Comparison of ENCODE assay signal across 8 cellular contexts in genomic region chr10:35409094-35409582, GRCh38.
A peak's percentile ranks its signal among the peaks of the same experiment; 100 is the strongest.
DNase-seq lines count a peak whose midpoint lies in the region; ATAC-seq, FAIRE-seq and TF ChIP-seq lines count a peak whose summit lies in the region.

No MANE protein-coding gene starts in this region.

- H3K4me3 ChIP-seq in K562: no peak overlapping the region
- H3K4me3 ChIP-seq in lung: no peak overlapping the region
- no peak overlapping the region for H3K4me3 ChIP-seq in Peyer's patch

- TF ChIP-seq POLR2A in K562 (conservative IDR thresholded peaks at IDR 0.05): no peak
- no peak for TF ChIP-seq POLR2A in Peyer's patch (IDR thresholded peaks at IDR 0.05)

- no peaks in the 10 kb centered on the region for H3K9me1 ChIP-seq in K562 (ENCODE audit: control insufficient read depth, insufficient read depth, low read length)

- no peaks in the 10 kb centered on the region for H3K36me3 ChIP-seq in K562 (ENCODE audit: control insufficient read depth, insufficient read depth, low read length)
- H3K36me3 ChIP-seq in lung (ENCODE audit: control insufficient read depth in 2 of 2, insufficient read depth in 2 of 2, low read length in 2 of 2): no peaks in the 10 kb centered on the region
- no peaks in the 10 kb centered on the region for H3K36me3 ChIP-seq in Peyer's patch

- in situ Hi-C loops in K562 (cut with MboI): no loop called here

- H4K20me1 ChIP-seq in K562 (replicated peaks; ENCODE audit: control insufficient read depth, insufficient read depth, low read length): peaks cover 34% of the 10 kb centered on the region

- peaks cover 88% of the 10 kb centered on the region for H3K79me2 ChIP-seq in K562 (ENCODE audit: control insufficient read depth, insufficient read depth, low read length)

- H3K4me1 ChIP-seq in K562 (replicated peaks in 1 of 2; ENCODE audit: control insufficient read depth in 2 of 2, insufficient read depth in 2 of 2, low read length in 2 of 2): peaks cover 19 to 30% of the 10 kb centered on the region in 2 experiments
- H3K4me1 ChIP-seq in lung (ENCODE audit: control insufficient read depth in 2 of 2, insufficient read depth in 2 of 2, low read length in 2 of 2): peaks cover 16 to 28% of the 10 kb centered on the region in 2 donors
- H3K4me1 ChIP-seq in Peyer's patch: peaks cover 0 to 10% (median 0%) of the 10 kb centered on the region in 4 donors

- H3K9ac ChIP-seq in K562 (ENCODE audit: insufficient read depth in 1 of 2, low read depth in 2 of 2, low read length in 2 of 2): no peak overlapping the region

- FAIRE-seq in K562 (lab: Jason Lieb, UNC): no peak

- H3K9me3 ChIP-seq in K562 (replicated peaks; ENCODE audit: control insufficient read depth, insufficient read depth, low read depth, low read length) (no peaks in the 10 kb centered on the region), lung (ENCODE audit: control insufficient read depth in 2 of 2, insufficient read depth in 1 of 2, low read length in 1 of 2) (no peaks in the 10 kb centered on the region), Peyer's patch (no peaks in the 10 kb centered on the region)

- intact Hi-C loops in K562 (cut with micrococcal nuclease): no loop called here

- WGBS in K562 (ENCODE audit: insufficient coverage, low coverage, missing lambda C conversion rate): 82% methylated on average over 2 of the region's 2 CpGs
- WGBS in lung, 2 donors: 77 to 85% methylated on average over 2 of the region's 2 CpGs

- TF ChIP-seq RAD21 in K562 (CRISPR knock-in tag; conservative IDR thresholded peaks at IDR 0.05 in 1 of 2, IDR thresholded peaks at IDR 0.05 in 1 of 2): no peak

- no peaks in the 10 kb centered on the region for H3K27me3 ChIP-seq in K562 (ENCODE audit: control insufficient read depth in 2 of 2, insufficient read depth in 2 of 2, low read length in 2 of 2)
- H3K27me3 ChIP-seq in lung (ENCODE audit: control insufficient read depth, insufficient read depth): no peaks in the 10 kb centered on the region
- no peaks in the 10 kb centered on the region for H3K27me3 ChIP-seq in Peyer's patch

- H3K27ac ChIP-seq in K562 (ENCODE audit: extremely low read depth, low read depth, low read length): no peak overlapping the region
- no peak overlapping the region for H3K27ac ChIP-seq in lung (ENCODE audit: low read depth in 1 of 2, low read length in 1 of 2)
- peak overlapping the region in 1 of 4 donors; percentile 35 for H3K27ac ChIP-seq in Peyer's patch

- TF ChIP-seq EP300 in K562 (IDR thresholded peaks at IDR 0.05; ENCODE audit: low read length): no peak

- no TSS peak for BruUV-seq in K562 (replicated peaks; lab: Mats Ljungman, UMichigan)

- ATAC-seq in activated CD4-positive, CD25-positive, alpha-beta regulatory T cell treated with anti-CD3 and anti-CD28 coated beads, Interleukin-2, amount 50 U/mL, for 24 hours: peak; percentile 63 to 69
- ATAC-seq in K562 (no peak), lung (ENCODE audit: insufficient read depth, low FRiP score) (peak; percentile 86), HG03159 (IDR thresholded peaks at IDR 0.05; ENCODE audit: unreplicated experiment) (no peak), HG03175 (IDR thresholded peaks at IDR 0.05; ENCODE audit: unreplicated experiment) (no peak)

- no peak overlapping the region for H2AFZ ChIP-seq in K562 (ENCODE audit: low read depth, low read length)

- POLR2A ChIA-PET in K562 (lab: Yijun Ruan, JAX): interaction anchor here (1.3 to 2.0 kb wide), 2 partner anchors 13 to 14 kb away, joined by 3 to 8 read pairs; no protein-coding TSS in a partner anchor

- TF ChIP-seq CTCF in K562 (IDR thresholded peaks at IDR 0.05 in 2 of 3, conservative IDR thresholded peaks at IDR 0.05 in 1 of 3; ENCODE audit: insufficient read depth in 2 of 3, low read depth in 1 of 3, low read length in 3 of 3) (no peak), lung (IDR thresholded peaks at IDR 0.05; ENCODE audit: control extremely low read depth, extremely low read depth) (no peak), Peyer's patch (IDR thresholded peaks at IDR 0.05) (no peak)

- DNase-seq in activated CD4-positive, CD25-positive, alpha-beta regulatory T cell (lab: John Stamatoyannopoulos, UW): no peak
- DNase-seq in Kasumi-1 (lab: John Stamatoyannopoulos, UW): peak; percentile 69 to 76
- no peak for DNase-seq in K562 (ENCODE audit: extremely low read depth in 1 of 4, low spot score in 3 of 4)
- DNase-seq in lung (ENCODE audit: low spot score): no peak
- DNase-seq in Peyer's patch: no peak

- CTCF ChIA-PET in K562 (lab: Yijun Ruan, JAX; ENCODE audit: low intra/inter-chr PET ratio): no interaction called here

- no peak overlapping the region for H3K4me2 ChIP-seq in K562 (ENCODE audit: insufficient read depth, low read length)

TF ChIP-seq in K562, 482 proteins besides CTCF, POLR2A, EP300 and RAD21:
- TF ChIP-seq ZSCAN29 (IDR thresholded peaks at IDR 0.05) (no peak), DACH1 (IDR thresholded peaks at IDR 0.05; ENCODE audit: partially characterized antibody) (peak; percentile 31), CBFA2T3 (IDR thresholded peaks at IDR 0.05) (peak; percentile 51), MTF1 (CRISPR knock-in tag; IDR thresholded peaks at IDR 0.05; ENCODE audit: borderline replicate concordance) (no peak), ZKSCAN3 (CRISPR knock-in tag; IDR thresholded peaks at IDR 0.05) (no peak), CBFA2T2 (conservative IDR thresholded peaks at IDR 0.05) (peak; percentile 53), FOSL1 (tag; conservative IDR thresholded peaks at IDR 0.05) (0 out of 2 replicates have a peak, but pooled peaks have one; percentile 21)

Comparison
In these comparisons a context has a peak if more than half of its experiments do, and no peak if none do; other contexts are left out.
1. ATAC-seq: peak in activated CD4-positive, CD25-positive, alpha-beta regulatory T cell treated with anti-CD3 and anti-CD28 coated beads, Interleukin-2, amount 50 U/mL, for 24 hours (2 of 2) and lung (single experiment); none in K562 (single experiment), HG03159 (single experiment) and HG03175 (single experiment).
2. DNase-seq: peak in Kasumi-1 (2 of 2); none in activated CD4-positive, CD25-positive, alpha-beta regulatory T cell (0 of 4), K562 (0 of 4), lung (single experiment) and Peyer's patch (0 of 3).